ENCODE assay signal across 20 cellular contexts in the genomic region with DNA sequence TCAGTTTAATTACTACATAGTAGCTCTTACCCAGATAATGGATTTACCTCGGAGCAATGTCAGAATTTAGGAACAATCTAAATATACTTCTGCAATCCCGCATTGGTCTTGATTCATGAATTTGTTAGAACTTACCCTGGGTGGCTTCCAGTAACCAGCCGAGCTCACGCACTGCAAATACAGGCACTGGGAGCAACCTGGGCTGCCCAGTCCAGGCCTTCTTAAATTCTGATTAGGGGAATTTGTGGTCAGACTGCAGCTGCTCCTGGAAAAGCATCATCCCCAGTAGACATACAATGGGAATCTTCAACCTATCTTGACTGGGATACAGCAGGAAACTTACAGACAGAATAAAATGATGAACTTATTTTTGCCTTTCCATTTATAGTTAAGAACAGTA.
"Had no signal": no experiment of that assay in that cellular context is flagged by ENCODE, and none has a peak within 500 bp of the region (broad histone marks: within the 10 kb centered on the region; RNA-seq: fewer than 3 reads in every experiment).

No MANE protein-coding gene starts in this region.

- H3K4me1 Mint-ChIP-seq: immature natural killer cell; mesothelial cell of epicardium; naive thymus-derived CD4-positive, alpha-beta T cell had no signal

- H3K27ac ChIP-seq: coronary artery, dorsolateral prefrontal cortex, esophagus muscularis mucosa, foreskin keratinocyte, gastroesophageal sphincter, heart left ventricle, hepatocyte, left lung, lower lobe of right lung had no signal

- H3K27me3 ChIP-seq: dorsolateral prefrontal cortex, foreskin keratinocyte, gastroesophageal sphincter, heart left ventricle, hepatocyte had no signal

- H3K4me3 Mint-ChIP-seq: immature natural killer cell; mesothelial cell of epicardium; naive thymus-derived CD4-positive, alpha-beta T cell had no signal

- H3K27ac Mint-ChIP-seq: immature natural killer cell; mesothelial cell of epicardium; naive thymus-derived CD4-positive, alpha-beta T cell had no signal

- H3K4me3 ChIP-seq: coronary artery, dorsolateral prefrontal cortex, esophagus muscularis mucosa, gastroesophageal sphincter, heart left ventricle, hepatocyte, left lung, lower lobe of right lung, mucosa of descending colon had no signal

- H3K9me3 ChIP-seq: esophagus muscularis mucosa, gastroesophageal sphincter, heart left ventricle, left lung, lower lobe of right lung, mucosa of descending colon had no signal

- H3K36me3 Mint-ChIP-seq: immature natural killer cell; mesothelial cell of epicardium; naive thymus-derived CD4-positive, alpha-beta T cell had no signal

- H3K36me3 ChIP-seq: esophagus muscularis mucosa, gastroesophageal sphincter, heart left ventricle, left lung, lower lobe of right lung had no signal

- H3K4me1 ChIP-seq: esophagus muscularis mucosa, heart left ventricle, left lung, lower lobe of right lung had no signal

- H3K9me3 Mint-ChIP-seq: mesothelial cell of epicardium had no signal

- DNase-seq: dermis blood vessel endothelial cell; dorsolateral prefrontal cortex; effector CD4-positive, alpha-beta T cell; effector memory CD4-positive, alpha-beta T cell; foreskin keratinocyte; heart left ventricle; hypothalamus; immature natural killer cell; left cardiac atrium; left lung; left ventricle myocardium superior; lower lobe of right lung; mesenchymal stem cell; mucosa of descending colon; naive thymus-derived CD4-positive, alpha-beta T cell had no signal
